Comparison of ENCODE assay signal across 18 cellular contexts in the genomic region with DNA sequence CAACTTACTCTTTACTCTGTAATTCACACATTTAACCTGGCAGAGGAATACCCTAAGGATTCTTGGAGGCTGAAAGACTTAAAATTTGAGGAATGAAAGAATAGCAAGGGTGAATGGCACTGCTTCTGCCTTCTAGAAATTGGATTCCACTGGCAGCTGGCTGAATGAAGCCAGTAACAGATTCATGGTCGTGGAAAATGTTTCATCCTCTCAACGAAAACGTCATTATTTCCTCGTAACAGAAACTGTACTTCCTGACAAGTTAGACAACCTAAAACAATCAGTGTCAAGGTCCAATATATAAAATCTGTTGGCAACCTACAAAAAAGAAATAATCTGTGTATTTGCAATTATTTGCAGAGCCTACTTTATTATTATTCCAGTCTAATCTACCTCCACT. TPM values are rescaled to one million over a fixed set of nuclear protein-coding genes. Genes with fewer than 3 reads are reported as not detected.
DNase-seq lines count a peak whose midpoint lies in the region; ATAC-seq and TF ChIP-seq lines count a peak whose summit lies in the region.
"Had no signal": no experiment of that assay in that cellular context is flagged by ENCODE, and none has a peak within 500 bp of the region (broad histone marks: within the 10 kb centered on the region; RNA-seq: fewer than 3 reads in every experiment).

No MANE protein-coding gene starts in this region.

- peak overlapping the region; percentile 19 to 97 (median 96) for H3K27ac Mint-ChIP-seq in nephron
- no peak overlapping the region for H3K27ac Mint-ChIP-seq in activated naive CD8-positive, alpha-beta T cell treated with anti-CD3 and anti-CD28 coated beads, Interleukin-2, amount 50 U/mL, for 24 hours

- peak overlapping the region in 1 of 3 experiments; percentile 15 for H3K4me3 Mint-ChIP-seq in nephron
- no peak overlapping the region for H3K4me3 Mint-ChIP-seq in activated naive CD8-positive, alpha-beta T cell treated with anti-CD3 and anti-CD28 coated beads, Interleukin-2, amount 50 U/mL, for 24 hours

- H3K36me3 Mint-ChIP-seq in nephron (ENCODE audit: low read depth), result peaks cover 13% of the 10 kb centered on the region
- no peaks in the 10 kb centered on the region for H3K36me3 Mint-ChIP-seq in activated naive CD8-positive, alpha-beta T cell treated with anti-CD3 and anti-CD28 coated beads, Interleukin-2, amount 50 U/mL, for 24 hours (ENCODE audit: low read depth)

- no peak for ATAC-seq in activated naive CD8-positive, alpha-beta T cell treated with anti-CD3 and anti-CD28 coated beads, Interleukin-2, amount 50 U/mL, for 24 hours

- TF ChIP-seq POLR2A in uterus (IDR thresholded peaks at IDR 0.05), result no peak

- no peaks in the 10 kb centered on the region for H3K27me3 Mint-ChIP-seq in nephron (ENCODE audit: low read depth)
- H3K27me3 Mint-ChIP-seq in activated naive CD8-positive, alpha-beta T cell treated with anti-CD3 and anti-CD28 coated beads, Interleukin-2, amount 50 U/mL, for 24 hours, result peaks cover 17% of the 10 kb centered on the region

- no peaks in the 10 kb centered on the region for H3K36me3 ChIP-seq in uterus
- H3K36me3 ChIP-seq: BLaER1 had no signal

- H3K4me3 ChIP-seq in fibroblast of the aortic adventitia (ENCODE audit: low read depth, low read length) (peak overlapping the region; percentile 9), uterus (no peak overlapping the region)
- H3K4me3 ChIP-seq: BLaER1 had no signal

- no peaks in the 10 kb centered on the region for H3K4me1 ChIP-seq in uterus
- H3K4me1 ChIP-seq: BLaER1 had no signal

- peaks cover 83% of the 10 kb centered on the region for H3K4me1 Mint-ChIP-seq in nephron
- no peaks in the 10 kb centered on the region for H3K4me1 Mint-ChIP-seq in activated naive CD8-positive, alpha-beta T cell treated with anti-CD3 and anti-CD28 coated beads, Interleukin-2, amount 50 U/mL, for 24 hours

- DNase-seq in DMS 273 (lab: John Stamatoyannopoulos, UW; ENCODE audit: unreplicated experiment) (peak; percentile 4), DMS 273 treated with DMSO at 0.1 percent for 48 hours (lab: John Stamatoyannopoulos, UW) (no peak), fibroblast of the aortic adventitia (ENCODE audit: low read depth) (no peak), uterus (no peak), NCI-H2227 treated with DMSO at 0.1 percent for 48 hours (lab: John Stamatoyannopoulos, UW) (no peak), substantia nigra (lab: John Stamatoyannopoulos, UW) (no peak)
- no peak for DNase-seq in activated naive CD8-positive, alpha-beta T cell treated with anti-CD3 and anti-CD28 coated beads, Interleukin-2, amount 50 U/mL, for 24 hours
- DNase-seq: Kasumi-1; MV-4-11; NCI-H1417 treated with DMSO at 0.1 percent for 48 hours; NCI-H2029 treated with DMSO at 0.1 percent for 48 hours; NCI-H226; NK-92 treated with Interleukin-12 subunit alpha and Interleukin-12 subunit beta, amount 100 ng/mL, for 24 hours; OCI-M1; RPMI8226 had no signal

- TF ChIP-seq CTCF in fibroblast of the aortic adventitia (IDR thresholded peaks at IDR 0.05; ENCODE audit: insufficient read depth, low read length) (no peak), nephron (IDR thresholded peaks at IDR 0.05; ENCODE audit: unreplicated experiment in 3 of 3) (no peak), uterus (IDR thresholded peaks at IDR 0.05) (no peak)

- H3K27ac ChIP-seq in uterus (peak overlapping the region; percentile 35 to 39), substantia nigra (ENCODE audit: low read depth, low read length, poor library complexity, severe bottlenecking) (no peak overlapping the region)
- H3K27ac ChIP-seq: 22Rv1, BLaER1 had no signal

- no peaks in the 10 kb centered on the region for H3K27me3 ChIP-seq in uterus
- H3K27me3 ChIP-seq: BLaER1 had no signal

- H3K9me3 ChIP-seq in uterus, result no peaks in the 10 kb centered on the region

- intact Hi-C loops in uterus (cut with DNase I; ENCODE audit: low total_unique reads), result no loop called here

- H3K9me3 Mint-ChIP-seq in nephron, result no peaks in the 10 kb centered on the region
- peaks cover 10% of the 10 kb centered on the region for H3K9me3 Mint-ChIP-seq in activated naive CD8-positive, alpha-beta T cell treated with anti-CD3 and anti-CD28 coated beads, Interleukin-2, amount 50 U/mL, for 24 hours

RNA-seq across cellular contexts. Expression of gene BNC2, which starts 39.7 kb away (rescaled TPM):
- 48.7 and 53.3 TPM in 2 replicates for total RNA-seq in fibroblast of the aortic adventitia (ENCODE audit: low replicate concordance)
- total RNA-seq in uterus, result 100 to 1,000 TPM in 1 of 4 donors, 10 to 100 TPM in 3; 85.9 to 293 (median 93.4) TPM
